In the genomic region with DNA sequence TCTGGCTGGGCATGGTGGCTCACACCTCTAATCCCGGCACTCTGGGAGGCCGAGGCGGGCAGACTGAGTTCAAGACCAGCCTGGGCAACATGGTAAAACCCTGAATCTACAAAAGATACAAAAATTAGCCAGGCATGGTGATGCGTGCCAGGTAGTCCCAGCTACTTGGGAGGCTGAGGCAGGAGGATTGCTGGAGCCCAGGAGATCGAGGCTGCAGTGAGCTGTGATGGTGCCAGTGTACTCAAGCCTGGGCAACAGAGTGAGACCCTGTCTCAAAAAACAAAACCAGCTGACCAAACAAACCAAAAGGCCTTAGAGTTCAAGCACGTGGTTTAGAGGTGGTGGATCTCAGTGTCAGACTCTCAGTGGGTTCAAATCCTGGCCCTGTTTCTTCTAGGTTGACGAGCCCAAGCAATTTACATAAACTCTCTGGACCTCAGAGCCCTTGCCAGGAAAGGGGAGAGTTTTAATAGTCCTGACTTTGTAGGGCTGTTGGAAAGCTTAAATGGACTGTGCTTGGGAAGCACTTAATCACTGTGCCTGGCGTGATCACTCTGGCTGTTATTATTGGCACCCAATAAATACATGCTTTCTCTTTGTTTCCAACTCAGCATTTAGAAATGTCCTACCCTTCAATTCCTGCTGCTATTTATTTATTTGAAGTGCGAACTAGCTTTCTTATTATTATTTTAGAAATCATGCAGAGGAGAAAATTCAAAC, we compare ENCODE assay signal across 14 cellular contexts. TPM values are rescaled to one million over a fixed set of nuclear protein-coding genes. Genes with fewer than 3 reads are reported as not detected.
A peak's percentile ranks its signal among the peaks of the same experiment; 100 is the strongest.
DNase-seq lines count a peak whose midpoint lies in the region; ATAC-seq and FAIRE-seq lines count a peak whose summit lies in the region.
"Had no signal": no experiment of that assay in that cellular context is flagged by ENCODE, and none has a peak within 500 bp of the region (broad histone marks: within the 10 kb centered on the region; RNA-seq: fewer than 3 reads in every experiment).

No MANE protein-coding gene starts in this region.

- H3K23ac ChIP-seq in mesendoderm (ENCODE audit: low read length): no peak overlapping the region

- peaks cover 40% of the 10 kb centered on the region for H3K79me2 ChIP-seq in mesendoderm (ENCODE audit: control insufficient read depth, insufficient read depth, low read length)

- no CpG with 5 or more reads among the region's 9 CpGs for WGBS in mesendoderm (ENCODE audit: extremely low coverage, insufficient coverage, low lambda C conversion rate)

- intact Hi-C loops in activated T-helper 2 cell treated with anti-CD3 and anti-CD28 coated beads, Interferon-gamma antibody, Interleukin-2, Interleukin-4, amounts not matched to agents 10 μg/mL and 5 μg/mL and 100 μg/mL, durations not matched to agents 14 hours and 24 hours and 36 hours (cut with micrococcal nuclease): loop anchor here (10.0 kb wide), 1 partner anchor 49 kb away; the partner anchor contains the start of gene ABCC1
- intact Hi-C loops in sciatic nerve (cut with DNase I) (no loop called here), left colon (cut with DNase I, micrococcal nuclease) (no loop called here)

- H2BK5ac ChIP-seq in mesendoderm (ENCODE audit: low read length): no peak overlapping the region

- H3K4me1 ChIP-seq in mesendoderm (ENCODE audit: control insufficient read depth, low read depth, low read length): peaks cover 4% of the 10 kb centered on the region

- peaks cover 39% of the 10 kb centered on the region for H3K36me3 Mint-ChIP-seq in activated T-helper 2 cell treated with anti-CD3 and anti-CD28 coated beads, Interferon-gamma antibody, Interleukin-2, Interleukin-4, amounts not matched to agents 10 μg/mL and 5 μg/mL and 100 μg/mL, durations not matched to agents 14 hours and 24 hours and 36 hours (ENCODE audit: low read depth)

- peaks cover 48% of the 10 kb centered on the region for H3K4me1 Mint-ChIP-seq in activated T-helper 2 cell treated with anti-CD3 and anti-CD28 coated beads, Interferon-gamma antibody, Interleukin-2, Interleukin-4, amounts not matched to agents 10 μg/mL and 5 μg/mL and 100 μg/mL, durations not matched to agents 14 hours and 24 hours and 36 hours (ENCODE audit: low read depth)

- H3K27ac ChIP-seq in mesendoderm (ENCODE audit: low read depth, low read length): no peak overlapping the region

- H3K56ac ChIP-seq in mesendoderm (ENCODE audit: low read length): no peak overlapping the region

- H2AK5ac ChIP-seq in mesendoderm (ENCODE audit: low read length): no peak overlapping the region

- no peak overlapping the region for H3K4me3 ChIP-seq in mesendoderm (ENCODE audit: low read length)
- H3K4me3 ChIP-seq: spleen had no signal

- no peak overlapping the region for H4K5ac ChIP-seq in mesendoderm (ENCODE audit: low read length)

- H3K79me1 ChIP-seq in mesendoderm (ENCODE audit: low read length): peaks cover 35% of the 10 kb centered on the region

- H3K9me3 Mint-ChIP-seq in activated T-helper 2 cell treated with anti-CD3 and anti-CD28 coated beads, Interferon-gamma antibody, Interleukin-2, Interleukin-4, amounts not matched to agents 10 μg/mL and 5 μg/mL and 100 μg/mL, durations not matched to agents 14 hours and 24 hours and 36 hours: no peaks in the 10 kb centered on the region

- H4K8ac ChIP-seq in mesendoderm (ENCODE audit: low read depth, low read length): no peak overlapping the region

- H3K18ac ChIP-seq in mesendoderm (ENCODE audit: low read length): no peak overlapping the region

- no peak overlapping the region for H3K4ac ChIP-seq in mesendoderm (ENCODE audit: low read depth, low read length)

- no peak overlapping the region for H2BK15ac ChIP-seq in mesendoderm (replicated peaks; ENCODE audit: low read depth)

- DNase-seq in EH (ENCODE audit: low read depth) (peak; percentile 75), frontal cortex (ENCODE audit: low spot score in 2 of 2) (peak; percentile 22 to 42), sciatic nerve (ENCODE audit: low spot score) (no peak), mesendoderm (no peak), left colon (no peak)
- DNase-seq in activated T-helper 2 cell treated with anti-CD3 and anti-CD28 coated beads, Interferon-gamma antibody, Interleukin-2, Interleukin-4, amounts not matched to agents 10 μg/mL and 5 μg/mL and 100 μg/mL, durations not matched to agents 14 hours and 24 hours and 36 hours (ENCODE audit: low spot score): no peak
- DNase-seq: COR-L47, NCI-H1436, spleen, T-helper 9 cell had no signal

- H3K27me3 Mint-ChIP-seq in activated T-helper 2 cell treated with anti-CD3 and anti-CD28 coated beads, Interferon-gamma antibody, Interleukin-2, Interleukin-4, amounts not matched to agents 10 μg/mL and 5 μg/mL and 100 μg/mL, durations not matched to agents 14 hours and 24 hours and 36 hours (ENCODE audit: low read depth): no peaks in the 10 kb centered on the region

- H3K4me2 ChIP-seq in mesendoderm (ENCODE audit: low read length): no peak overlapping the region

- no peak overlapping the region for H3K9ac ChIP-seq in mesendoderm (ENCODE audit: low read length)

- no peak overlapping the region for H3K4me3 Mint-ChIP-seq in activated T-helper 2 cell treated with anti-CD3 and anti-CD28 coated beads, Interferon-gamma antibody, Interleukin-2, Interleukin-4, amounts not matched to agents 10 μg/mL and 5 μg/mL and 100 μg/mL, durations not matched to agents 14 hours and 24 hours and 36 hours (ENCODE audit: low read depth)

- no peak overlapping the region for H2BK120ac ChIP-seq in mesendoderm (ENCODE audit: low read depth, low read length)

- peak overlapping the region; percentile 33 for H3K27ac Mint-ChIP-seq in activated T-helper 2 cell treated with anti-CD3 and anti-CD28 coated beads, Interferon-gamma antibody, Interleukin-2, Interleukin-4, amounts not matched to agents 10 μg/mL and 5 μg/mL and 100 μg/mL, durations not matched to agents 14 hours and 24 hours and 36 hours

- no peaks in the 10 kb centered on the region for H3K27me3 ChIP-seq in mesendoderm (ENCODE audit: insufficient read depth, low read length, poor library complexity)
- H3K27me3 ChIP-seq: spleen had no signal

- H3K36me3 ChIP-seq in mesendoderm (ENCODE audit: control insufficient read depth, insufficient read depth, low read length): no peaks in the 10 kb centered on the region

- FAIRE-seq in frontal cortex (lab: Jason Lieb, UNC): no peak
- FAIRE-seq: bronchial epithelial cell, GM12892 had no signal

- ATAC-seq in sciatic nerve: peak; percentile 82
- ATAC-seq in HG03521 (IDR thresholded peaks at IDR 0.05; ENCODE audit: unreplicated experiment): no peak
- ATAC-seq in GM21526 (IDR thresholded peaks at IDR 0.05; ENCODE audit: low FRiP score, unreplicated experiment): no peak
- ATAC-seq in left colon: no peak

RNA-seq across cellular contexts. Expression of gene ABCC1, which starts 44.7 kb away (rescaled TPM):
- 95.7 and 99.4 TPM in 2 replicates for total RNA-seq in activated T-helper 2 cell treated with anti-CD3 and anti-CD28 coated beads, Interferon-gamma antibody, Interleukin-2, Interleukin-4, amounts not matched to agents 10 μg/mL and 5 μg/mL and 100 μg/mL, durations not matched to agents 14 hours and 24 hours and 36 hours
- total RNA-seq in frontal cortex (8.2 TPM), sciatic nerve (34.2 TPM), left colon (10 to 100 TPM; 18.3 to 23.3 TPM)
- polyA plus RNA-seq in mesendoderm (2013, experiment 1 of 2): 22.5 TPM
- polyA plus RNA-seq in mesendoderm (2013, experiment 2 of 2): 22.3 TPM

Comparison
In these comparisons a context has a peak if more than half of its experiments do, and no peak if none do; other contexts are left out.
1. DNase-seq: peak in EH (single experiment) and frontal cortex (2 of 2); none in activated T-helper 2 cell treated with anti-CD3 and anti-CD28 coated beads, Interferon-gamma antibody, Interleukin-2, Interleukin-4, amounts not matched to agents 10 μg/mL and 5 μg/mL and 100 μg/mL, durations not matched to agents 14 hours and 24 hours and 36 hours (single experiment), sciatic nerve (single experiment), mesendoderm (single experiment) and left colon (0 of 2).